ENCODE assay signal across 19 cellular contexts in the genomic region with DNA sequence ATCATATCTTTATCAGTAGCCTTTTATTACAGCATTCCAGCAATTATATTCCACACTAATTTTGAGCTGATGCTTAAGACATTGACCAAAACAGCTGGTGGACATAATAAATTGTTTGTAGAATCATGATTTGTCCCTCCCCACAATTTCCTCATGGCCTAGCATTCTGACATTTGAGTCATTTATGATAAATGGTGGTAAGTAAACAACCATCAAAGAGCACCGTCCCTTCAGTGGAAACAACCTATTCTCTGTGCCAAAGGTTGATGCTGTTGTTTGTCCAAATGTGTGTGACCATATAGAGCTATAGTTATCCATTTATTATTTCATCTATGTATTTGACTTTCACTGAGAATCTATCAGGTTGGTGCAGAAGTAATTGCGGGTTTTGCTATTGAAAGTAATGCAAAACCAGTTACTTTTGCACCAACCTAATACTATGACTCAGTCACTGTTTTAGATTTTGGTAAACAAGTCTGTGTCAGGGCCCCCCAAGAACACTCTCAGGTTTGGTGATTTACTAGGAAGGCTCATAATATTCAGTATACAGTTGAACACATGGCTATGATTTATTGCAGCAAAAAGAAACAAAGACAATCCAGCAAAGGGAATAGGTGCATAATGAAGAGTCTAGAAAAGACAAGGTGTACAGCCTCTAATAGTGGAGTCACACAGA.
"Had no signal": no experiment of that assay in that cellular context is flagged by ENCODE, and none has a peak within 500 bp of the region (broad histone marks: within the 10 kb centered on the region; RNA-seq: fewer than 3 reads in every experiment).

No MANE protein-coding gene starts in this region.

- H3K4me3 Mint-ChIP-seq: effector memory CD8-positive, alpha-beta T cell; natural killer cell; stimulated activated naive B cell treated with anti-CD40 and anti-IgM and Interleukin-4, amounts not matched to agents 10 μg/mL and 1 μg/mL and 100 μg/mL, for 72 hours; T-helper 2 cell treated with Interferon-gamma antibody and Interleukin-4, amounts not matched to agents 5 μg/mL and 100 μg/mL, for 36 hours had no signal

- DNase-seq: activated CD4-positive, alpha-beta T cell treated with anti-CD3 and anti-CD28 coated beads, Interleukin-2, amount 50 U/mL, for 4 hours; activated gamma-delta T cell; effector memory CD8-positive, alpha-beta T cell; esophagus squamous epithelium; hippocampal formation; left cardiac atrium; mesendoderm; natural killer cell; stimulated activated CD4-positive, alpha-beta T cell treated with anti-CD3 and anti-CD28 coated beads, Interleukin-4, amount 100 ng/mL, for 4 hours; stimulated activated naive B cell treated with anti-CD40 and anti-IgM and Interleukin-4, amounts not matched to agents 10 μg/mL and 1 μg/mL and 100 μg/mL, for 72 hours; upper lobe of left lung had no signal

- H3K27me3 ChIP-seq: cardiac muscle cell, esophagus squamous epithelium, upper lobe of left lung had no signal

- H3K9ac ChIP-seq: parathyroid adenoma had no signal

- H3K36me3 Mint-ChIP-seq: activated naive CD4-positive, alpha-beta T cell treated with anti-CD3 and anti-CD28 coated beads, Interleukin-2, amount 50 U/mL, for 72 hours; natural killer cell; stimulated activated naive B cell treated with anti-CD40 and anti-IgM and Interleukin-4, amounts not matched to agents 10 μg/mL and 1 μg/mL and 100 μg/mL, for 72 hours had no signal

- H2AFZ ChIP-seq: parathyroid adenoma had no signal

- H3K27ac ChIP-seq: cardiac muscle cell, esophagus squamous epithelium, parathyroid adenoma, thoracic aorta, upper lobe of left lung had no signal

- H3K27me3 Mint-ChIP-seq: effector memory CD8-positive, alpha-beta T cell; stimulated activated naive B cell treated with anti-CD40 and anti-IgM and Interleukin-4, amounts not matched to agents 10 μg/mL and 1 μg/mL and 100 μg/mL, for 72 hours had no signal

- H3K9me3 ChIP-seq: esophagus squamous epithelium, thoracic aorta, upper lobe of left lung had no signal

- H3K36me3 ChIP-seq: cardiac muscle cell, esophagus squamous epithelium, thoracic aorta, upper lobe of left lung had no signal

- H3K4me3 ChIP-seq: cardiac muscle cell, esophagus squamous epithelium, thoracic aorta, upper lobe of left lung had no signal

- H3K4me1 ChIP-seq: esophagus squamous epithelium, parathyroid adenoma, upper lobe of left lung had no signal

- H3K79me2 ChIP-seq: parathyroid adenoma had no signal

- H3K27ac Mint-ChIP-seq: activated naive CD4-positive, alpha-beta T cell treated with anti-CD3 and anti-CD28 coated beads, Interleukin-2, amount 50 U/mL, for 72 hours; effector memory CD8-positive, alpha-beta T cell; natural killer cell; stimulated activated naive B cell treated with anti-CD40 and anti-IgM and Interleukin-4, amounts not matched to agents 10 μg/mL and 1 μg/mL and 100 μg/mL, for 72 hours; T-helper 2 cell treated with Interferon-gamma antibody and Interleukin-4, amounts not matched to agents 5 μg/mL and 100 μg/mL, for 36 hours had no signal

- FAIRE-seq: islet of Langerhans, TTC549 had no signal

- ATAC-seq: activated naive CD4-positive, alpha-beta T cell treated with anti-CD3 and anti-CD28 coated beads, Interleukin-2, amount 50 U/mL, for 72 hours; effector memory CD8-positive, alpha-beta T cell; left cardiac atrium; natural killer cell; sciatic nerve; stimulated activated naive B cell treated with anti-CD40 and anti-IgM and Interleukin-4, amounts not matched to agents 10 μg/mL and 1 μg/mL and 100 μg/mL, for 72 hours had no signal

- H3K4me1 Mint-ChIP-seq: natural killer cell; stimulated activated naive B cell treated with anti-CD40 and anti-IgM and Interleukin-4, amounts not matched to agents 10 μg/mL and 1 μg/mL and 100 μg/mL, for 72 hours had no signal
